Comparison of ENCODE assay signal across 9 cellular contexts in genomic region chr6:30213999-30214982, GRCh38. TPM values are rescaled to one million over a fixed set of nuclear protein-coding genes. Genes with fewer than 3 reads are reported as not detected.
DNase-seq lines count a peak whose midpoint lies in the region; ATAC-seq and TF ChIP-seq lines count a peak whose summit lies in the region.
"Had no signal": no experiment of that assay in that cellular context is flagged by ENCODE, and none has a peak within 500 bp of the region (broad histone marks: within the 10 kb centered on the region; RNA-seq: fewer than 3 reads in every experiment).

No MANE protein-coding gene starts in this region.

- H3K36me3 Mint-ChIP-seq in Caco-2 (ENCODE audit: insufficient read depth, unreplicated experiment) = peaks cover 30% of the 10 kb centered on the region

- no peaks in the 10 kb centered on the region for H3K9me3 ChIP-seq in Caco-2

- in situ Hi-C loops in SK-MEL-5 (cut with HindIII; ENCODE audit: low pct_unique_long_range_greater_than_20kb, low sequenced_read_pairs) = no loop called here

- TF ChIP-seq CTCF in Caco-2 (IDR thresholded peaks at IDR 0.05; ENCODE audit: insufficient read depth in 1 of 2, low read depth in 1 of 2, low read length in 1 of 2, severe bottlenecking in 1 of 2, unreplicated experiment in 1 of 2) = no peak

- H3K27ac ChIP-seq in substantia nigra (ENCODE audit: low read depth, low read length, poor library complexity, severe bottlenecking) = peak overlapping the region; percentile 95

- H3K27me3 Mint-ChIP-seq in Caco-2 (ENCODE audit: insufficient read depth, unreplicated experiment) = no peaks in the 10 kb centered on the region

- peak overlapping the region; percentile 93 for H3K4me3 Mint-ChIP-seq in Caco-2 (ENCODE audit: unreplicated experiment)

- no TSS peak for BruUV-seq in Caco-2 (replicated peaks; lab: Mats Ljungman, UMichigan)

- TF ChIP-seq EP300 in Ishikawa (IDR thresholded peaks at IDR 0.05; ENCODE audit: borderline replicate concordance) = no peak; the same call in 1 of the 2 replicates

- CTCF ChIA-PET in Caco-2 (lab: Charles Lee) = interaction anchor here (0.6 to 1.3 kb wide), 3 partner anchors 83 to 197 kb away, joined by 3 to 4 read pairs (median 3); no protein-coding TSS in a partner anchor

- no peaks in the 10 kb centered on the region for H3K9me3 Mint-ChIP-seq in Caco-2 (ENCODE audit: unreplicated experiment)

- H3K27ac Mint-ChIP-seq in Caco-2 (ENCODE audit: unreplicated experiment) = peak overlapping the region; percentile 97

- peak; percentile 57 for ATAC-seq in GM21447 (IDR thresholded peaks at IDR 0.05; ENCODE audit: unreplicated experiment)

- peaks cover 20% of the 10 kb centered on the region for H3K4me1 Mint-ChIP-seq in Caco-2 (ENCODE audit: low read depth, unreplicated experiment)

- no peak for TF ChIP-seq RAD21 in Ishikawa (IDR thresholded peaks at IDR 0.05; ENCODE audit: low read depth)

- peaks cover 20% of the 10 kb centered on the region for H3K4me1 ChIP-seq in Caco-2

- intact Hi-C loops in Caco-2 (cut with micrococcal nuclease; ENCODE audit: unreplicated experiment) = loop anchor here (5.0 kb wide), 2 partner anchors 113 to 503 kb away; partner anchors contain the start of genes MDC1 and TRIM39

- no peaks in the 10 kb centered on the region for H3K36me3 ChIP-seq in Caco-2 (ENCODE audit: control insufficient read depth, insufficient read depth, low read length)

- no peaks in the 10 kb centered on the region for H3K27me3 ChIP-seq in Caco-2 (replicated peaks; ENCODE audit: control insufficient read depth, insufficient read depth, low read length)

- POLR2A ChIA-PET in Caco-2 (lab: Charles Lee) = interaction anchor here (0.5 to 1.8 kb wide), 5 partner anchors 11 to 989 kb away, joined by 3 to 8 read pairs (median 5); no protein-coding TSS in a partner anchor

- peak; percentile 69 to 77 for DNase-seq in Caco-2
- peak; percentile 68 for DNase-seq in SK-MEL-5 (ENCODE audit: low read depth, low spot score)
- DNase-seq in activated naive CD4-positive, alpha-beta T cell treated with anti-CD3 and anti-CD28 coated beads, Interleukin-2, amount 50 U/mL, for 16 hours = peak; percentile 68
- DNase-seq in globus pallidus (ENCODE audit: low spot score) = peak; percentile 83
- DNase-seq in nucleus accumbens (lab: John Stamatoyannopoulos, UW) = peak in 54 of 56 donors; percentile 16 to 85 (median 69)
- peak; percentile 31 to 88 (median 70) for DNase-seq in substantia nigra (lab: John Stamatoyannopoulos, UW)

- peak overlapping the region; percentile 90 for H3K4me3 ChIP-seq in Caco-2 (ENCODE audit: low read depth, low read length)

TF ChIP-seq in Ishikawa, 13 proteins besides CTCF, POLR2A, EP300 and RAD21:
- TF ChIP-seq CREB1 (IDR thresholded peaks at IDR 0.05; ENCODE audit: low read depth) (peak; percentile 49), FOXM1 (IDR thresholded peaks at IDR 0.05; ENCODE audit: borderline replicate concordance, low read depth) (no peak)
- TF ChIP-seq, protein P1, sequence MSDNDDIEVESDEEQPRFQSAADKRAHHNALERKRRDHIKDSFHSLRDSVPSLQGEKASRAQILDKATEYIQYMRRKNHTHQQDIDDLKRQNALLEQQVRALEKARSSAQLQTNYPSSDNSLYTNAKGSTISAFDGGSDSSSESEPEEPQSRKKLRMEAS (IDR thresholded peaks at IDR 0.05) = peak; percentile 74

RNA-seq across cellular contexts. Expression of gene TRIM26, which starts 1.1 kb away (rescaled TPM):
- 48.1 and 49.0 TPM in 2 replicates for total RNA-seq in Caco-2 (2022)
- total RNA-seq in SK-MEL-5 (2014; rRNA removed; shearing (Covaris generic)) = 24.7 and 25.0 TPM in 2 replicates
- 37.3 and 39.6 TPM in 2 replicates for polyA plus RNA-seq in SK-MEL-5 (2015; cell fraction: cytosol; rRNA removed)
- polyA plus RNA-seq in SK-MEL-5 (2015; cell fraction: nucleus; rRNA removed) = 27.4 and 32.8 TPM in 2 replicates

RNA-seq across cellular contexts. Expression of gene TRIM15, which starts 50.9 kb away (rescaled TPM):
- total RNA-seq in Caco-2 (2022) = 5.2 and 6.9 TPM in 2 replicates
- not detected in 2 replicates for total RNA-seq in SK-MEL-5 (2014; rRNA removed; shearing (Covaris generic))
- polyA plus RNA-seq in SK-MEL-5 (2015; cell fraction: cytosol; rRNA removed) = not detected in 2 replicates
- polyA plus RNA-seq in SK-MEL-5 (2015; cell fraction: nucleus; rRNA removed) = not detected in 2 replicates
- total RNA-seq: glomerular endothelial cell had no signal

RNA-seq across cellular contexts. Expression of gene TRIM10, which starts 53.3 kb away (rescaled TPM):
- total RNA-seq in Caco-2 (2022) = 0.95 and 1.4 TPM in 2 replicates
- not detected in 2 replicates for total RNA-seq in SK-MEL-5 (2014; rRNA removed; shearing (Covaris generic))
- not detected in 2 replicates for polyA plus RNA-seq in SK-MEL-5 (2015; cell fraction: cytosol; rRNA removed)
- not detected in 2 replicates for polyA plus RNA-seq in SK-MEL-5 (2015; cell fraction: nucleus; rRNA removed)
- total RNA-seq: glomerular endothelial cell had no signal

Comparison
In these comparisons a context has a peak if more than half of its experiments do, and no peak if none do; other contexts are left out.
1. Peak in every context shown above with its lines: DNase-seq, ATAC-seq, H3K4me3 ChIP-seq and H3K27ac ChIP-seq.